ENCODE assay signal across 8 cellular contexts in the genomic region with DNA sequence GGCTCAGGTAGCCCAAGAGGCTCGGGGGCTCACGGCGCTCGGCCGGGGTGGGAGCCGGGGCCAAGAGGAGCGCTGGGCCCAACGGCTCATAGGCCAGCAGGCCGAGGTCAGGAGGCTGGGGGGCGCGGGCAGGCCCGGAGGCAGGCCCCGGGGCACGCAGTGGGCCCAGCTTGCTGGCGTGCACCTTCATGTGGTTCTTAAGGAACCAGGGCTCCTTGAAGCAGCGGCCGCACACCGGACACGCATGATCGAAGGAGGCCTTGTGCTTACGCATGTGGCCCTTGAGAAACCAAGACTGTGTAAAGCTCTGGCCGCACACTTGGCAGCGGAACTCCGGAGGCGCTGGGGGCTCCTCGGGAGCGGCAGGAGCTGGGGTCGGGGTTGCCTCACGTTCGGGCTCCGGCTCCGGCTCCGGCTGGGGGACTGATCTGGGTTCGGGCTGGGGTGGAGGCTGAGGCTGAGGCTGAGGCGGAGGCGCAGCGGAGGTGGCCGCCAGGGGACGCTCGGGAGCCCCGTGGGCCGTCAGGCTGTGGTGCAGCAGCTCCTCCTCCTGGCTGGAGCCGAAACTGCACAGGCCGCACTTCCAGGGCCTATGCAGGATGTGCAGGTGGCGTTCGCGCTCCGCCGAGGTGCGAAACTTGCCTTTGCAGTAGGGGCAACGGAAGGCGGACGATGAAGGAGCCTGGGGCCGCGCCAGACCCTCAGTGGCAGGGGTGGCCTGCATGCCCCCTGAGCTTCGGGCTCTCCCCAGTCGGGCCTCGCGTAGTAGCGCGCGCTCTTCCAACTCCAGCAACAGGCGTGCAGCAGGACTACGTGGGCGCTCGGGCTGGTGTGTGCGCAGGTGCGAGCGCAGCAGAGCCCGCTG. TPM values are rescaled to one million over a fixed set of nuclear protein-coding genes. Genes with fewer than 3 reads are reported as not detected.
DNase-seq lines count a peak whose midpoint lies in the region; ATAC-seq and TF ChIP-seq lines count a peak whose summit lies in the region.

No MANE protein-coding gene starts in this region.

- peak overlapping the region; percentile 82 for H2BK5ac ChIP-seq in neuronal stem cell (ENCODE audit: low read length)

- H3K36me3 ChIP-seq in PC-3 (ENCODE audit: low read depth, low read length) (no peaks in the 10 kb centered on the region), neuronal stem cell (replicated peaks in 1 of 2; ENCODE audit: control insufficient read depth in 2 of 2, insufficient read depth in 2 of 2, low read length in 2 of 2) (peaks cover 44 to 61% of the 10 kb centered on the region in 2 donors)

- no peaks in the 10 kb centered on the region for H3F3A ChIP-seq in PC-3 (ENCODE audit: low read length, unreplicated experiment)

- H2BK12ac ChIP-seq in neuronal stem cell (ENCODE audit: low read length): peak overlapping the region; percentile 95

- H3K4ac ChIP-seq in neuronal stem cell (ENCODE audit: low read length): peak overlapping the region; percentile 32

- no peaks in the 10 kb centered on the region for H3K9me2 ChIP-seq in PC-3 (replicated peaks; ENCODE audit: low read length)

- no peaks in the 10 kb centered on the region for H3K4me1 ChIP-seq in PC-3 (ENCODE audit: insufficient read depth, low read length)
- peaks cover 32 to 44% of the 10 kb centered on the region in 2 donors for H3K4me1 ChIP-seq in neuronal stem cell (ENCODE audit: control insufficient read depth in 2 of 2, insufficient read depth in 1 of 2, low read depth in 1 of 2, low read length in 2 of 2)

- peak overlapping the region; percentile 98 for H2AK5ac ChIP-seq in neuronal stem cell (ENCODE audit: low read depth, low read length)

- POLR2A ChIA-PET in PC-3 (lab: Charles Lee; ENCODE audit: unreplicated experiment): no interaction called here

- no peak overlapping the region for H3K9ac ChIP-seq in PC-3 (ENCODE audit: low read length)
- H3K9ac ChIP-seq in neuronal stem cell (ENCODE audit: low read depth, low read length, poor library complexity): peak overlapping the region; percentile 83

- TF ChIP-seq CTCF in PC-3 (conservative IDR thresholded peaks at IDR 0.05; ENCODE audit: low read depth, low read length): peak; percentile 98

- H3K4me2 ChIP-seq in PC-3 (ENCODE audit: low read length) (no peak overlapping the region), neuronal stem cell (ENCODE audit: insufficient read depth, low read length, poor library complexity, severe bottlenecking) (peak overlapping the region; percentile 28)

- WGBS in neuronal stem cell (ENCODE audit: extremely low coverage in 2 of 2, insufficient read length in 2 of 2, insufficient replicate concordance in 1 of 2), 2 donors: no CpG with 5 or more reads among the region's 70 CpGs

- no peaks in the 10 kb centered on the region for H4K20me1 ChIP-seq in PC-3 (ENCODE audit: low read length)

- H2AFZ ChIP-seq in PC-3 (ENCODE audit: low read length) (no peak overlapping the region), neuronal stem cell (ENCODE audit: low read length) (no peak overlapping the region)

- H2BK15ac ChIP-seq in neuronal stem cell (ENCODE audit: low read length): peak overlapping the region; percentile 88

- peak overlapping the region; percentile 66 for H4K8ac ChIP-seq in neuronal stem cell (ENCODE audit: low read depth, low read length)

- BruUV-seq in PC-3 (replicated peaks; lab: Mats Ljungman, UMichigan): no TSS peak

- H3K9me3 ChIP-seq in PC-3 (ENCODE audit: low read length) (no peaks in the 10 kb centered on the region), neuronal stem cell (replicated peaks in 1 of 2; ENCODE audit: control insufficient read depth in 2 of 2, insufficient read depth in 1 of 2, low read depth in 1 of 2, low read length in 2 of 2) (no peaks in the 10 kb centered on the region)

- H3K4me3 ChIP-seq in PC-3 (ENCODE audit: low read length) (no peak overlapping the region), neuronal stem cell (ENCODE audit: low read length in 2 of 2) (no peak overlapping the region)

- H3K27me3 ChIP-seq in PC-3 (ENCODE audit: low read length) (no peaks in the 10 kb centered on the region), neuronal stem cell (ENCODE audit: control insufficient read depth in 3 of 3, insufficient read depth in 3 of 3, low read depth in 1 of 3, low read length in 3 of 3) (no peaks in the 10 kb centered on the region)

- peak overlapping the region; percentile 98 for H3K18ac ChIP-seq in neuronal stem cell (ENCODE audit: low read length)

- DNase-seq in AML-193 (lab: John Stamatoyannopoulos, UW) (peak; percentile 39 to 46), PC-3 (peak; percentile 73), fibroblast of peridontal ligament (ENCODE audit: extremely low read depth) (peak; percentile 67), neuronal stem cell (ENCODE audit: low spot score) (peak; percentile 79), superior temporal gyrus (ENCODE audit: extremely low spot score) (peak; percentile 76)
- DNase-seq in activated T-cell treated with anti-CD3 and anti-CD28 coated beads, Interleukin-2, amount 50 U/mL, for 48 hours: peak; percentile 93 to 96

- H3K79me2 ChIP-seq in PC-3 (ENCODE audit: low read length): no peaks in the 10 kb centered on the region

- peak overlapping the region; percentile 71 for H3K14ac ChIP-seq in neuronal stem cell (ENCODE audit: low read length)

- intact Hi-C loops in PC-3 (cut with micrococcal nuclease): no loop called here

- H3K23ac ChIP-seq in neuronal stem cell (ENCODE audit: low read depth, low read length, poor library complexity): peak overlapping the region; percentile 58

- H4K91ac ChIP-seq in neuronal stem cell (ENCODE audit: low read depth, low read length, poor library complexity): peak overlapping the region; percentile 99

- H3K27ac ChIP-seq in PC-3 (ENCODE audit: low read length) (no peak overlapping the region), neuronal stem cell (replicated peaks; ENCODE audit: low read length) (peak overlapping the region; percentile 99)

- H2BK120ac ChIP-seq in neuronal stem cell (ENCODE audit: low read depth, low read length): peak overlapping the region; percentile 83

- peaks cover 11% of the 10 kb centered on the region for H3K79me1 ChIP-seq in neuronal stem cell (ENCODE audit: low read depth, low read length)

- CTCF ChIA-PET in PC-3 (lab: Charles Lee): interaction anchor here (0.5 to 2.1 kb wide), 6 partner anchors 12 to 78 kb away, joined by 3 to 8 read pairs (median 5); a partner anchor contains a TSS

- peak; percentile 93 for ATAC-seq in GM18868 (IDR thresholded peaks at IDR 0.05; ENCODE audit: unreplicated experiment)
- ATAC-seq in HG03097 (IDR thresholded peaks at IDR 0.05; ENCODE audit: low FRiP score, unreplicated experiment): peak; percentile 51
- peak; percentile 84 for ATAC-seq in PC-3

RNA-seq across cellular contexts. Expression of a gene that starts 6.1 kb away (rescaled TPM):
- 5.7 and 6.0 TPM in 2 replicates for total RNA-seq in PC-3 (2014; rRNA removed)
- polyA plus RNA-seq in neuronal stem cell (2013, experiment 1 of 2): 197 TPM
- 195 TPM for polyA plus RNA-seq in neuronal stem cell (2013, experiment 2 of 2)

RNA-seq across cellular contexts. Expression of a gene that starts 8.5 kb away (rescaled TPM):
- not detected in 2 replicates for total RNA-seq in PC-3 (2014; rRNA removed)
- polyA plus RNA-seq in neuronal stem cell (2013, experiment 1 of 2): 2.3 TPM
- polyA plus RNA-seq in neuronal stem cell (2013, experiment 2 of 2): 2.2 TPM

RNA-seq across cellular contexts. Expression of a gene that starts 22.3 kb away (rescaled TPM):
- total RNA-seq in PC-3 (2014; rRNA removed): 2.7 and 3.9 TPM in 2 replicates
- 34.7 TPM for polyA plus RNA-seq in neuronal stem cell (2013, experiment 1 of 2)
- 34.1 TPM for polyA plus RNA-seq in neuronal stem cell (2013, experiment 2 of 2)

RNA-seq across cellular contexts. Expression of a gene that starts 34.8 kb away (rescaled TPM):
- not detected in 2 replicates for total RNA-seq in PC-3 (2014; rRNA removed)
- not detected for polyA plus RNA-seq in neuronal stem cell (2013, experiment 1 of 2)
- polyA plus RNA-seq in neuronal stem cell (2013, experiment 2 of 2): not detected

RNA-seq across cellular contexts. Expression of a gene that starts 50.2 kb away (rescaled TPM):
- not detected in 2 replicates for total RNA-seq in PC-3 (2014; rRNA removed)
- not detected for polyA plus RNA-seq in neuronal stem cell (2013, experiment 1 of 2)
- polyA plus RNA-seq in neuronal stem cell (2013, experiment 2 of 2): not detected

Comparison
In these comparisons a context has a peak if more than half of its experiments do, and no peak if none do; other contexts are left out.
1. DNase-seq: peak in every context shown above with its lines; median percentile 94 in activated T-cell treated with anti-CD3 and anti-CD28 coated beads, Interleukin-2, amount 50 U/mL, for 48 hours; 79 in neuronal stem cell; 76 in superior temporal gyrus; 73 in PC-3; 67 in fibroblast of peridontal ligament; 42 in AML-193.